19 cellular contexts compared by ENCODE assay signal in genomic region chr20:14445902-14446301, GRCh38.
"Had no signal": no experiment of that assay in that cellular context is flagged by ENCODE, and none has a peak within 500 bp of the region (broad histone marks: within the 10 kb centered on the region; RNA-seq: fewer than 3 reads in every experiment).

No MANE protein-coding gene starts in this region.

- H3K9ac ChIP-seq: neural progenitor cell had no signal

- H3K36me3 ChIP-seq: heart left ventricle, neural progenitor cell, ovary, right atrium auricular region, sigmoid colon had no signal

- FAIRE-seq: frontal cortex, islet of Langerhans had no signal

- H3K4me3 ChIP-seq: dorsolateral prefrontal cortex, heart left ventricle, neural progenitor cell, ovary, right atrium auricular region, sigmoid colon, skin epidermis had no signal

- H3K9me3 ChIP-seq: heart left ventricle, ovary, right atrium auricular region, sigmoid colon had no signal

- ATAC-seq: heart left ventricle; left lobe of liver; natural killer cell treated with Interleukin-12 subunit alpha and Interleukin-12 subunit beta and Interleukin-15 and Interleukin-18, amount 100 ng/mL, for 72 hours had no signal

- H3K4me2 ChIP-seq: neural progenitor cell had no signal

- H3K27ac ChIP-seq: dorsolateral prefrontal cortex, heart left ventricle, neural progenitor cell, ovary, right atrium auricular region, sigmoid colon, skin epidermis had no signal

- H2AFZ ChIP-seq: neural progenitor cell had no signal

- DNase-seq: cortex of kidney; dorsolateral prefrontal cortex; effector CD8-positive, alpha-beta T cell; heart left ventricle; hippocampal formation; midbrain; nucleus accumbens; ovary; sigmoid colon; stimulated activated CD4-positive, alpha-beta T cell treated with anti-CD3 and anti-CD28 coated beads, Interleukin-12 subunit alpha, Interleukin-12 subunit beta, amount 100 ng/mL, for 4 hours; stimulated activated naive CD4-positive, alpha-beta T cell treated with Interleukin-2 at 50 U/mL for 16 hours; trophoblast cell had no signal

- H3K4me1 ChIP-seq: heart left ventricle, neural progenitor cell, right atrium auricular region, sigmoid colon had no signal

- H3K27me3 ChIP-seq: dorsolateral prefrontal cortex, heart left ventricle, neural progenitor cell, ovary, right atrium auricular region, sigmoid colon had no signal
